In the genomic region with DNA sequence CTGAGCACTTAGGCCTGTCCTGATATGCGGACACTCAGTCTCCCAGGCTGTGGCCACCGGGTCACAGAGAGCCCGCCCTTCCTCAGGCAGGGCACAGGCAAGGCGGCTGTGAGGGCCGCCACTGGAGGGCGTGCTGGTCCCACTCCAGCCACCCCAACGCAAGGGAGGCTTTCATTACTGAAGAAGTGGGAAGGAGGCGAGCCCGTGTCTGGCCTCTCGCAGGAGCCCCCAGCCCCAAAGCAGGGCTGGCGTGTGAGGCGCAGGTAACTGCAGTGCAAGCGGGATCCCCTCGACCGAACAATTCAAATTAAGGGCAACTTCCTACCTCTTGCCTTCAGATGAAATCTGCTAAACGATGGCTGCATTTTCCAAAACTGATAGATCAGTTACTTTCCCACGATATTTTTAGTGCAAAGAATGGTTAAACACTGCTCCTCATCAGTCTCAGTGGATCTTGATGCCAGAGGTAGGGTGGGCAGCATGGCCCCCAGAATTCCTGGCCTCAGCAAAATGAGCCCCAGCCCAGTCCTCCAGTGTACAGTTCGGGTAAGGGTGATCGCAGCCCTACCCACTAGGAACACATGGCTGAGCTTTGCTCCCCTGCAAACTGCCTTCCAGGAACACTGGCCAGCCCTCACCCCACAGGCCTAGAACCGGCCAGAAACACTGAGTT, we compare ENCODE assay signal across 8 cellular contexts.
DNase-seq lines count a peak whose midpoint lies in the region; ATAC-seq and TF ChIP-seq lines count a peak whose summit lies in the region.

No MANE protein-coding gene starts in this region.

- no peak overlapping the region for H3K4me3 ChIP-seq in MG63
- H3K4me3 ChIP-seq in left lung, result no peak overlapping the region
- H3K4me3 ChIP-seq in naive thymus-derived CD4-positive, alpha-beta T cell (ENCODE audit: low read length), result no peak overlapping the region

- H3K36me3 ChIP-seq in MG63, result no peaks in the 10 kb centered on the region
- no peaks in the 10 kb centered on the region for H3K36me3 ChIP-seq in left lung
- no peaks in the 10 kb centered on the region for H3K36me3 ChIP-seq in naive thymus-derived CD4-positive, alpha-beta T cell (ENCODE audit: control insufficient read depth in 2 of 3, insufficient read depth in 3 of 3, low read length in 3 of 3)

- H3K27me3 ChIP-seq in MG63, result no peaks in the 10 kb centered on the region
- no peaks in the 10 kb centered on the region for H3K27me3 ChIP-seq in left lung
- H3K27me3 ChIP-seq in naive thymus-derived CD4-positive, alpha-beta T cell (ENCODE audit: control insufficient read depth in 2 of 2, insufficient read depth in 2 of 2, low read length in 2 of 2), result no peaks in the 10 kb centered on the region

- H3K9me3 Mint-ChIP-seq in naive thymus-derived CD4-positive, alpha-beta T cell, result no peaks in the 10 kb centered on the region
- H3K9me3 Mint-ChIP-seq in activated T-helper 2 cell treated with anti-CD3 and anti-CD28 coated beads, Interferon-gamma antibody, Interleukin-2, Interleukin-4, amounts not matched to agents 10 μg/mL and 5 μg/mL and 100 μg/mL, durations not matched to agents 14 hours and 24 hours and 36 hours, result no peaks in the 10 kb centered on the region

- H3K9me3 ChIP-seq in MG63 (no peaks in the 10 kb centered on the region), left lung (no peaks in the 10 kb centered on the region)
- no peaks in the 10 kb centered on the region for H3K9me3 ChIP-seq in naive thymus-derived CD4-positive, alpha-beta T cell (ENCODE audit: control insufficient read depth in 2 of 3, low read length in 3 of 3)

- peak; percentile 9 to 69 for DNase-seq in NCI-H446 (lab: John Stamatoyannopoulos, UW)
- no peak for DNase-seq in NCI-H446 treated with DMSO at 0.1 percent for 48 hours (lab: John Stamatoyannopoulos, UW)
- peak; percentile 52 for DNase-seq in MG63
- DNase-seq in amniotic epithelial cell (ENCODE audit: low read depth), result peak; percentile 21
- no peak for DNase-seq in left lung
- no peak for DNase-seq in naive thymus-derived CD4-positive, alpha-beta T cell
- DNase-seq in activated T-helper 2 cell treated with anti-CD3 and anti-CD28 coated beads, Interferon-gamma antibody, Interleukin-2, Interleukin-4, amounts not matched to agents 10 μg/mL and 5 μg/mL and 100 μg/mL, durations not matched to agents 14 hours and 24 hours and 36 hours (ENCODE audit: low spot score), result no peak

- intact Hi-C loops in left lung (cut with DNase I), result no loop called here
- intact Hi-C loops in naive thymus-derived CD4-positive, alpha-beta T cell (cut with micrococcal nuclease), result loop anchor here in 1 of 2 donors (10.0 kb wide), 1 partner anchor 172 kb away; no protein-coding TSS in a partner anchor
- intact Hi-C loops in activated T-helper 2 cell treated with anti-CD3 and anti-CD28 coated beads, Interferon-gamma antibody, Interleukin-2, Interleukin-4, amounts not matched to agents 10 μg/mL and 5 μg/mL and 100 μg/mL, durations not matched to agents 14 hours and 24 hours and 36 hours (cut with micrococcal nuclease), result no loop called here

- CTCF ChIA-PET in naive thymus-derived CD4-positive, alpha-beta T cell (lab: Charles Lee), result no interaction called here

- no peak overlapping the region for H3K27ac ChIP-seq in left lung
- no peak overlapping the region for H3K27ac ChIP-seq in naive thymus-derived CD4-positive, alpha-beta T cell (ENCODE audit: low read depth, low read length)

- H3K27me3 Mint-ChIP-seq in naive thymus-derived CD4-positive, alpha-beta T cell, result no peaks in the 10 kb centered on the region
- no peaks in the 10 kb centered on the region for H3K27me3 Mint-ChIP-seq in activated T-helper 2 cell treated with anti-CD3 and anti-CD28 coated beads, Interferon-gamma antibody, Interleukin-2, Interleukin-4, amounts not matched to agents 10 μg/mL and 5 μg/mL and 100 μg/mL, durations not matched to agents 14 hours and 24 hours and 36 hours (ENCODE audit: low read depth)

- ATAC-seq in left lung (peak; percentile 77), HG02763 (IDR thresholded peaks at IDR 0.05; ENCODE audit: unreplicated experiment) (no peak)
- ATAC-seq in naive thymus-derived CD4-positive, alpha-beta T cell, result no peak

- no peaks in the 10 kb centered on the region for H3K4me1 ChIP-seq in left lung
- no peaks in the 10 kb centered on the region for H3K4me1 ChIP-seq in naive thymus-derived CD4-positive, alpha-beta T cell (ENCODE audit: control insufficient read depth in 2 of 2, insufficient read depth in 2 of 2, low read length in 2 of 2)

- H3K4me3 Mint-ChIP-seq in naive thymus-derived CD4-positive, alpha-beta T cell, result no peak overlapping the region
- H3K4me3 Mint-ChIP-seq in activated T-helper 2 cell treated with anti-CD3 and anti-CD28 coated beads, Interferon-gamma antibody, Interleukin-2, Interleukin-4, amounts not matched to agents 10 μg/mL and 5 μg/mL and 100 μg/mL, durations not matched to agents 14 hours and 24 hours and 36 hours (ENCODE audit: low read depth), result no peak overlapping the region

- H3K36me3 Mint-ChIP-seq in naive thymus-derived CD4-positive, alpha-beta T cell, result no peaks in the 10 kb centered on the region
- H3K36me3 Mint-ChIP-seq in activated T-helper 2 cell treated with anti-CD3 and anti-CD28 coated beads, Interferon-gamma antibody, Interleukin-2, Interleukin-4, amounts not matched to agents 10 μg/mL and 5 μg/mL and 100 μg/mL, durations not matched to agents 14 hours and 24 hours and 36 hours (ENCODE audit: low read depth), result no peaks in the 10 kb centered on the region

- POLR2A ChIA-PET in naive thymus-derived CD4-positive, alpha-beta T cell (lab: Charles Lee), result interaction anchor here (0.7 kb wide), 1 partner anchor 89 kb away, joined by 3 read pairs; no protein-coding TSS in a partner anchor

- H3K4me1 Mint-ChIP-seq in naive thymus-derived CD4-positive, alpha-beta T cell, result peaks cover 0 to 7% (median 0%) of the 10 kb centered on the region in 7 donors
- H3K4me1 Mint-ChIP-seq in activated T-helper 2 cell treated with anti-CD3 and anti-CD28 coated beads, Interferon-gamma antibody, Interleukin-2, Interleukin-4, amounts not matched to agents 10 μg/mL and 5 μg/mL and 100 μg/mL, durations not matched to agents 14 hours and 24 hours and 36 hours (ENCODE audit: low read depth), result no peaks in the 10 kb centered on the region

- H3K27ac Mint-ChIP-seq in naive thymus-derived CD4-positive, alpha-beta T cell, result no peak overlapping the region
- H3K27ac Mint-ChIP-seq in activated T-helper 2 cell treated with anti-CD3 and anti-CD28 coated beads, Interferon-gamma antibody, Interleukin-2, Interleukin-4, amounts not matched to agents 10 μg/mL and 5 μg/mL and 100 μg/mL, durations not matched to agents 14 hours and 24 hours and 36 hours, result no peak overlapping the region

- peak; percentile 28 to 48 for TF ChIP-seq CTCF in left lung (IDR thresholded peaks at IDR 0.05)

Comparison
In these comparisons a context has a peak if more than half of its experiments do, and no peak if none do; other contexts are left out.
1. DNase-seq: peak in NCI-H446 (2 of 2), MG63 (single experiment) and amniotic epithelial cell (single experiment); none in NCI-H446 treated with DMSO at 0.1 percent for 48 hours (single experiment), left lung (0 of 2), naive thymus-derived CD4-positive, alpha-beta T cell (0 of 9) and activated T-helper 2 cell treated with anti-CD3 and anti-CD28 coated beads, Interferon-gamma antibody, Interleukin-2, Interleukin-4, amounts not matched to agents 10 μg/mL and 5 μg/mL and 100 μg/mL, durations not matched to agents 14 hours and 24 hours and 36 hours (single experiment).